Comparison of ENCODE assay signal across 17 cellular contexts in the genomic region with DNA sequence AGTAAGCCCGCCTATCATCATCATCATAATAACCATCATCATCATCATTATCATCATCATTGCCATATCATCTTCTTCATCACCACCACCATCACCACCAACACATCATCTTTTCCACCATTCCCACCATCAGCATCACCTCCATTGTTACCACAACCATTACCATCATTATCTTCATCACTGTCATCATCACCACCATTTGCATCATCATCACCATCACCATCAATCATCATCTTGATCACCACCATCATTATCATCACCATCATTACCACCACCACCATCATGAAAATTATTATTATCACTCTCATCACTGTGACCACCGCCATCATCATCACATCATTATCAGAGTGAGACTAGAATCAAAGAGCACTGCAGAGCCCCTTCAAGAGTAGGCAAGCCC.
DNase-seq lines count a peak whose midpoint lies in the region; ATAC-seq, FAIRE-seq and TF ChIP-seq lines count a peak whose summit lies in the region.
"Had no signal": no experiment of that assay in that cellular context is flagged by ENCODE, and none has a peak within 500 bp of the region (broad histone marks: within the 10 kb centered on the region; RNA-seq: fewer than 3 reads in every experiment).

No MANE protein-coding gene starts in this region.

- intact Hi-C loops in K562 (cut with micrococcal nuclease) (no loop called here), sciatic nerve (cut with DNase I) (no loop called here)

- H3K9me3 ChIP-seq in BLaER1 = 0 out of 2 replicates have a peak, but pooled peaks cover 4% of the 10 kb centered on the region
- H3K9me3 ChIP-seq in H9 (ENCODE audit: control insufficient read depth, low read depth, low read length) = no peaks in the 10 kb centered on the region
- H3K9me3 ChIP-seq in K562 (replicated peaks; ENCODE audit: control insufficient read depth, insufficient read depth, low read depth, low read length) = no peaks in the 10 kb centered on the region
- H3K9me3 ChIP-seq in neural progenitor cell (ENCODE audit: low read depth) = no peaks in the 10 kb centered on the region
- H3K9me3 ChIP-seq in upper lobe of left lung = no peaks in the 10 kb centered on the region
- H3K9me3 ChIP-seq: MG63, SJCRH30 had no signal

- no peaks in the 10 kb centered on the region for H3K9me1 ChIP-seq in K562 (ENCODE audit: control insufficient read depth, insufficient read depth, low read length)

- H4K20me1 ChIP-seq in BLaER1 = no peaks in the 10 kb centered on the region
- no peaks in the 10 kb centered on the region for H4K20me1 ChIP-seq in H9 (ENCODE audit: control insufficient read depth, insufficient read depth, insufficient read length)
- no peaks in the 10 kb centered on the region for H4K20me1 ChIP-seq in K562 (replicated peaks; ENCODE audit: control insufficient read depth, insufficient read depth, low read length)
- H4K20me1 ChIP-seq in neural progenitor cell (ENCODE audit: low read depth) = no peaks in the 10 kb centered on the region

- H3K27ac ChIP-seq in BLaER1 (peak overlapping the region; percentile 78), H9 (ENCODE audit: insufficient read length, low read depth, low read length) (peak overlapping the region; percentile 82), K562 (ENCODE audit: extremely low read depth, low read depth, low read length) (no peak overlapping the region), neural progenitor cell (peak overlapping the region; percentile 83), upper lobe of left lung (no peak overlapping the region)
- H3K27ac ChIP-seq: PC-9, SJCRH30 had no signal

- no peak overlapping the region for H3K23ac ChIP-seq in H9 (ENCODE audit: insufficient read length, low read depth, low read length)

- no CpG with 5 or more reads among the region's 2 CpGs for WGBS in H9 (ENCODE audit: extremely low coverage, insufficient read length, low lambda C conversion rate)
- 38% methylated on average over 2 of the region's 2 CpGs for WGBS in K562 (ENCODE audit: insufficient coverage, low coverage, missing lambda C conversion rate)
- WGBS in upper lobe of left lung, 2 donors = 86 to 87% methylated on average over 2 of the region's 2 CpGs

- H2AFZ ChIP-seq in H9 (ENCODE audit: low read length) (no peak overlapping the region), K562 (ENCODE audit: low read depth, low read length) (no peak overlapping the region), neural progenitor cell (replicated peaks) (no peak overlapping the region)
- H2AFZ ChIP-seq: PC-9 had no signal

- H3K36me3 Mint-ChIP-seq in H9 (ENCODE audit: insufficient read depth in 1 of 3, low read depth in 3 of 3) = no peaks in the 10 kb centered on the region
- no peaks in the 10 kb centered on the region for H3K36me3 Mint-ChIP-seq in neural progenitor cell

- DNase-seq in H9 (no peak), K562 (ENCODE audit: extremely low read depth in 1 of 4, low spot score in 3 of 4) (no peak), neural progenitor cell (ENCODE audit: low spot score) (no peak), sciatic nerve (ENCODE audit: low spot score) (no peak), upper lobe of left lung (no peak)
- no peak for DNase-seq in activated T-cell treated with anti-CD3 and anti-CD28 coated beads, Interleukin-2, amount 50 U/mL, for 48 hours
- DNase-seq: CD4-positive, alpha-beta T cell; DMS53; KBM-7; MG63; NCI-H526; NK-92 treated with Interleukin-12 subunit alpha and Interleukin-12 subunit beta, amount 100 ng/mL, for 24 hours; PC-9 had no signal

- H3K4me3 ChIP-seq in BLaER1 (peak overlapping the region; percentile 49), K562 (no peak overlapping the region), neural progenitor cell (peak overlapping the region; percentile 28), upper lobe of left lung (no peak overlapping the region)
- H3K4me3 ChIP-seq: MG63, PC-9, SJCRH30 had no signal

- H3K9ac ChIP-seq in BLaER1 (peak overlapping the region; percentile 51; the same call in 1 of the 2 replicates), H9 (ENCODE audit: extremely low read depth, insufficient read length, low read length) (no peak overlapping the region), K562 (ENCODE audit: insufficient read depth in 1 of 2, low read depth in 2 of 2, low read length in 2 of 2) (no peak overlapping the region), neural progenitor cell (no peak overlapping the region)

- TF ChIP-seq RAD21 in K562 (CRISPR knock-in tag; conservative IDR thresholded peaks at IDR 0.05 in 1 of 2, IDR thresholded peaks at IDR 0.05 in 1 of 2) = no peak

- H3K18ac ChIP-seq in H9 (ENCODE audit: insufficient read length, low read depth, low read length) = no peak overlapping the region

- no peak overlapping the region for H2AK5ac ChIP-seq in H9 (ENCODE audit: insufficient read length, low read length)

- no peaks in the 10 kb centered on the region for H3K27me3 ChIP-seq in BLaER1
- no peaks in the 10 kb centered on the region for H3K27me3 ChIP-seq in H9 (ENCODE audit: insufficient read depth, low read length)
- no peaks in the 10 kb centered on the region for H3K27me3 ChIP-seq in K562 (ENCODE audit: control insufficient read depth in 2 of 2, insufficient read depth in 2 of 2, low read length in 2 of 2)
- H3K27me3 ChIP-seq in neural progenitor cell = no peaks in the 10 kb centered on the region
- no peaks in the 10 kb centered on the region for H3K27me3 ChIP-seq in upper lobe of left lung
- H3K27me3 ChIP-seq: SJCRH30 had no signal

- H3F3A ChIP-seq in neural progenitor cell (ENCODE audit: low read depth) = peaks cover 31% of the 10 kb centered on the region

- TF ChIP-seq CTCF in H9 (conservative IDR thresholded peaks at IDR 0.05) (no peak), K562 (IDR thresholded peaks at IDR 0.05 in 2 of 3, conservative IDR thresholded peaks at IDR 0.05 in 1 of 3; ENCODE audit: insufficient read depth in 2 of 3, low read depth in 1 of 3, low read length in 3 of 3) (no peak), neural progenitor cell (IDR thresholded peaks at IDR 0.05) (no peak), upper lobe of left lung (IDR thresholded peaks at IDR 0.05) (no peak)

- H3K27ac Mint-ChIP-seq in H9 (no peak overlapping the region), neural progenitor cell (no peak overlapping the region)
- H3K27ac Mint-ChIP-seq: CD4-positive, alpha-beta T cell had no signal

- peak overlapping the region; percentile 79 for H3K4me2 ChIP-seq in BLaER1
- no peak overlapping the region for H3K4me2 ChIP-seq in H9 (ENCODE audit: insufficient read depth, insufficient read length, low read length)
- no peak overlapping the region for H3K4me2 ChIP-seq in K562 (ENCODE audit: insufficient read depth, low read length)
- H3K4me2 ChIP-seq in neural progenitor cell = peak overlapping the region; percentile 76
- H3K4me2 ChIP-seq: PC-9 had no signal

- H3K4me1 ChIP-seq in BLaER1 = peaks cover 90% of the 10 kb centered on the region
- H3K4me1 ChIP-seq in H9 (ENCODE audit: insufficient read depth, low read length) = peaks cover 2% of the 10 kb centered on the region; the same call in 1 of the 2 replicates
- no peaks in the 10 kb centered on the region for H3K4me1 ChIP-seq in K562 (replicated peaks in 1 of 2; ENCODE audit: control insufficient read depth in 2 of 2, insufficient read depth in 2 of 2, low read length in 2 of 2)
- H3K4me1 ChIP-seq in neural progenitor cell = peaks cover 34% of the 10 kb centered on the region
- H3K4me1 ChIP-seq in upper lobe of left lung = no peaks in the 10 kb centered on the region

- in situ Hi-C loops in K562 (cut with MboI) = no loop called here

- H3K36me3 ChIP-seq in BLaER1 (no peaks in the 10 kb centered on the region), K562 (ENCODE audit: control insufficient read depth, insufficient read depth, low read length) (no peaks in the 10 kb centered on the region), neural progenitor cell (no peaks in the 10 kb centered on the region), upper lobe of left lung (no peaks in the 10 kb centered on the region)
- H3K36me3 ChIP-seq: MG63 had no signal

- H3K4me3 Mint-ChIP-seq in H9 (no peak overlapping the region), neural progenitor cell (no peak overlapping the region)
- H3K4me3 Mint-ChIP-seq: CD4-positive, alpha-beta T cell had no signal

- TF ChIP-seq POLR2A in K562 (conservative IDR thresholded peaks at IDR 0.05) = no peak
- no peak for TF ChIP-seq POLR2A in upper lobe of left lung (IDR thresholded peaks at IDR 0.05)

- no peak overlapping the region for H2BK20ac ChIP-seq in H9 (ENCODE audit: low read depth, low read length, poor library complexity, severe bottlenecking)

- POLR2A ChIA-PET in K562 (lab: Yijun Ruan, JAX) = no interaction called here

- H4K91ac ChIP-seq in H9 (ENCODE audit: insufficient read length, low read depth, low read length) = no peak overlapping the region

- no peak overlapping the region for H3T11ph ChIP-seq in H9 (ENCODE audit: low read length)

- H3K79me2 ChIP-seq in H9 (ENCODE audit: insufficient read depth, low read length) (no peaks in the 10 kb centered on the region), K562 (ENCODE audit: control insufficient read depth, insufficient read depth, low read length) (no peaks in the 10 kb centered on the region), neural progenitor cell (ENCODE audit: low read depth) (no peaks in the 10 kb centered on the region)

- no peak overlapping the region for H4K5ac ChIP-seq in H9 (ENCODE audit: insufficient read length, low read depth, low read length)

- no peak for FAIRE-seq in K562 (lab: Jason Lieb, UNC)
- FAIRE-seq: H54 had no signal

- H3K23me2 ChIP-seq in H9 (ENCODE audit: insufficient read length, low read depth, low read length, poor library complexity, severe bottlenecking) = no peaks in the 10 kb centered on the region

- H3K27me3 Mint-ChIP-seq in H9 (ENCODE audit: low read depth) (no peaks in the 10 kb centered on the region; the same call in 1 of the 2 replicates), neural progenitor cell (ENCODE audit: insufficient read depth, low read depth) (peaks cover 3% of the 10 kb centered on the region)

- no peak overlapping the region for H3K4ac ChIP-seq in H9 (ENCODE audit: low read depth, low read length)

- CTCF ChIA-PET in K562 (lab: Yijun Ruan, JAX; ENCODE audit: low intra/inter-chr PET ratio) = no interaction called here

- H2BK5ac ChIP-seq in H9 (ENCODE audit: insufficient read length, low read length) = no peak overlapping the region

- TF ChIP-seq EP300 in K562 (IDR thresholded peaks at IDR 0.05; ENCODE audit: low read length) (no peak), upper lobe of left lung (IDR thresholded peaks at IDR 0.05) (no peak)

- ATAC-seq in K562 (no peak), sciatic nerve (no peak), upper lobe of left lung (ENCODE audit: low FRiP score in 2 of 2) (no peak)
- ATAC-seq: SK-N-SH treated with all-trans-retinoic acid at 6 μM for 48 hours had no signal

- no peak overlapping the region for H3K56ac ChIP-seq in H9 (ENCODE audit: insufficient read length, low read depth, low read length)

- H2BK12ac ChIP-seq in H9 (ENCODE audit: insufficient read length, low read depth, low read length) = no peak overlapping the region

- no peak overlapping the region for H2BK15ac ChIP-seq in H9 (ENCODE audit: low read depth, low read length)

- no peaks in the 10 kb centered on the region for H3K79me1 ChIP-seq in H9 (ENCODE audit: insufficient read depth, low read depth, low read length, poor library complexity, severe bottlenecking)

- no TSS peak for BruUV-seq in K562 (replicated peaks; lab: Mats Ljungman, UMichigan)

- H3K9me3 Mint-ChIP-seq in H9 = no peaks in the 10 kb centered on the region; a peak in 1 of 5 replicates
- no peaks in the 10 kb centered on the region for H3K9me3 Mint-ChIP-seq in neural progenitor cell
- H3K9me3 Mint-ChIP-seq: CD4-positive, alpha-beta T cell had no signal

- no peak overlapping the region for H4K8ac ChIP-seq in H9 (replicated peaks; ENCODE audit: insufficient read length, low read depth, low read length)

- no peak overlapping the region for H3K14ac ChIP-seq in H9 (ENCODE audit: insufficient read depth, low read length)

- H3K4me1 Mint-ChIP-seq in H9 (peaks cover 12 to 19% of the 10 kb centered on the region in 2 experiments), neural progenitor cell (peaks cover 11% of the 10 kb centered on the region)

- no peak overlapping the region for H2BK120ac ChIP-seq in H9 (ENCODE audit: low read depth, low read length, poor library complexity, severe bottlenecking)

Comparison
In these comparisons a context has a peak if more than half of its experiments do, and no peak if none do; other contexts are left out.
1. H3K27ac ChIP-seq: peak in BLaER1 (single experiment), H9 (single experiment) and neural progenitor cell (single experiment); none in K562 (single experiment) and upper lobe of left lung (0 of 4).
2. H3K4me2 ChIP-seq: peak in BLaER1 (single experiment) and neural progenitor cell (single experiment); none in H9 (single experiment) and K562 (single experiment).
3. H3K4me3 ChIP-seq: peak in BLaER1 (single experiment) and neural progenitor cell (single experiment); none in K562 (single experiment) and upper lobe of left lung (0 of 4).